In genomic region chr4:109278594-109279031, GRCh38 we compare ENCODE assay signal across 14 cellular contexts. TPM values are rescaled to one million over a fixed set of nuclear protein-coding genes. Genes with fewer than 3 reads are reported as not detected.
DNase-seq lines count a peak whose midpoint lies in the region; ATAC-seq lines count a peak whose summit lies in the region.
"Had no signal": no experiment of that assay in that cellular context is flagged by ENCODE, and none has a peak within 500 bp of the region (broad histone marks: within the 10 kb centered on the region; RNA-seq: fewer than 3 reads in every experiment).

No MANE protein-coding gene starts in this region.

- peaks cover 4% of the 10 kb centered on the region for H3K9me3 Mint-ChIP-seq in activated T-helper 1 cell treated with anti-CD3 and anti-CD28 coated beads, Interleukin-12 subunit alpha, Interleukin-12 subunit beta, Interleukin-2, Interleukin-4 antibody, amounts not matched to agents 30 ng/mL and 10 ng/mL and 1 ng/mL, durations not matched to agents 14 hours and 24 hours and 36 hours

- ATAC-seq in GM18498 (IDR thresholded peaks at IDR 0.05; ENCODE audit: unreplicated experiment) (peak; percentile 93), GM19467 (IDR thresholded peaks at IDR 0.05; ENCODE audit: unreplicated experiment) (peak; percentile 91), HG03045 (IDR thresholded peaks at IDR 0.05; ENCODE audit: unreplicated experiment) (peak; percentile 83)
- ATAC-seq: left colon had no signal

- H3K4me3 Mint-ChIP-seq in activated T-helper 1 cell treated with anti-CD3 and anti-CD28 coated beads, Interleukin-12 subunit alpha, Interleukin-12 subunit beta, Interleukin-2, Interleukin-4 antibody, amounts not matched to agents 30 ng/mL and 10 ng/mL and 1 ng/mL, durations not matched to agents 14 hours and 24 hours and 36 hours, result no peak overlapping the region
- H3K4me3 Mint-ChIP-seq: activated naive CD8-positive, alpha-beta T cell had no signal

- no peak overlapping the region for H3K27ac Mint-ChIP-seq in activated T-helper 1 cell treated with anti-CD3 and anti-CD28 coated beads, Interleukin-12 subunit alpha, Interleukin-12 subunit beta, Interleukin-2, Interleukin-4 antibody, amounts not matched to agents 30 ng/mL and 10 ng/mL and 1 ng/mL, durations not matched to agents 14 hours and 24 hours and 36 hours
- H3K27ac Mint-ChIP-seq: activated naive CD8-positive, alpha-beta T cell had no signal

- H3K4me1 Mint-ChIP-seq in activated T-helper 1 cell treated with anti-CD3 and anti-CD28 coated beads, Interleukin-12 subunit alpha, Interleukin-12 subunit beta, Interleukin-2, Interleukin-4 antibody, amounts not matched to agents 30 ng/mL and 10 ng/mL and 1 ng/mL, durations not matched to agents 14 hours and 24 hours and 36 hours (ENCODE audit: low read depth), result peaks cover 16% of the 10 kb centered on the region

- H3K27me3 Mint-ChIP-seq in activated T-helper 1 cell treated with anti-CD3 and anti-CD28 coated beads, Interleukin-12 subunit alpha, Interleukin-12 subunit beta, Interleukin-2, Interleukin-4 antibody, amounts not matched to agents 30 ng/mL and 10 ng/mL and 1 ng/mL, durations not matched to agents 14 hours and 24 hours and 36 hours (ENCODE audit: insufficient read depth), result no peaks in the 10 kb centered on the region

- H3K36me3 Mint-ChIP-seq in activated T-helper 1 cell treated with anti-CD3 and anti-CD28 coated beads, Interleukin-12 subunit alpha, Interleukin-12 subunit beta, Interleukin-2, Interleukin-4 antibody, amounts not matched to agents 30 ng/mL and 10 ng/mL and 1 ng/mL, durations not matched to agents 14 hours and 24 hours and 36 hours (ENCODE audit: low read depth), result peaks cover 2% of the 10 kb centered on the region
- H3K36me3 Mint-ChIP-seq: activated naive CD8-positive, alpha-beta T cell had no signal

- peak; percentile 41 for DNase-seq in NOMO-1 treated with dmso at 0.1 percent for 144 hours (lab: John Stamatoyannopoulos, UW; ENCODE audit: unreplicated experiment)
- no peak for DNase-seq in NCI-H524 treated with DMSO at 0.1 percent for 48 hours (lab: John Stamatoyannopoulos, UW)
- DNase-seq in DMS114 treated with DMSO at 0.1 percent for 48 hours (lab: John Stamatoyannopoulos, UW; ENCODE audit: unreplicated experiment), result no peak
- DNase-seq in activated T-helper 1 cell treated with anti-CD3 and anti-CD28 coated beads, Interleukin-12 subunit alpha, Interleukin-12 subunit beta, Interleukin-2, Interleukin-4 antibody, amounts not matched to agents 30 ng/mL and 10 ng/mL and 1 ng/mL, durations not matched to agents 14 hours and 24 hours and 36 hours (ENCODE audit: low spot score), result no peak
- no peak for DNase-seq in SKM-1 (lab: John Stamatoyannopoulos, UW; ENCODE audit: unreplicated experiment)
- DNase-seq: left colon; NCI-H2029; sigmoid colon; stimulated activated naive CD4-positive, alpha-beta T cell treated with Interleukin-2 at 50 U/mL for 16 hours had no signal

- intact Hi-C loops in activated T-helper 1 cell treated with anti-CD3 and anti-CD28 coated beads, Interleukin-12 subunit alpha, Interleukin-12 subunit beta, Interleukin-2, Interleukin-4 antibody, amounts not matched to agents 30 ng/mL and 10 ng/mL and 1 ng/mL, durations not matched to agents 14 hours and 24 hours and 36 hours (cut with micrococcal nuclease), result no loop called here

RNA-seq across cellular contexts. Expression of gene COL25A1, which starts 23.8 kb away (rescaled TPM):
- not detected in 2 replicates for total RNA-seq in activated T-helper 1 cell treated with anti-CD3 and anti-CD28 coated beads, Interleukin-12 subunit alpha, Interleukin-12 subunit beta, Interleukin-2, Interleukin-4 antibody, amounts not matched to agents 30 ng/mL and 10 ng/mL and 1 ng/mL, durations not matched to agents 14 hours and 24 hours and 36 hours
- total RNA-seq: T-helper 1 cell treated with Interleukin-12 subunit alpha and Interleukin-12 subunit beta and Interleukin-4 antibody, amounts not matched to agents 30 ng/mL and 1 ng/mL, for 36 hours had no signal
